1 cellular context compared by ENCODE assay signal in genomic region chr1:92784639-92785500, GRCh38.
A peak's percentile ranks its signal among the peaks of the same experiment; 100 is the strongest.
TF ChIP-seq lines count a peak whose summit lies in the region.

Gene EVI5 (minus strand): TSS chr1:92785108. CDS start chr1:92736546, 48,562 bp downstream.

TF ChIP-seq in HepG2, 621 proteins besides CTCF, POLR2A, EP300 and RAD21 (continued from another document and continues in another):
- no peak for TF ChIP-seq USF2 (IDR thresholded peaks at IDR 0.05; ENCODE audit: low read depth, low read length)
- TF ChIP-seq USF2 (CRISPR knock-in tag; IDR thresholded peaks at IDR 0.05; ENCODE audit: borderline replicate concordance), result peak; percentile 67; the same call in 1 of the 2 replicates
- TF ChIP-seq MTF1 (CRISPR knock-in tag; IDR thresholded peaks at IDR 0.05), result peak; percentile 97
- TF ChIP-seq FOXA3 (CRISPR knock-in tag; IDR thresholded peaks at IDR 0.05), result no peak; the same call in none of the 2 replicates
- TF ChIP-seq ZBTB49 (CRISPR knock-in tag; IDR thresholded peaks at IDR 0.05; ENCODE audit: borderline replicate concordance), result peak; percentile 95
- TF ChIP-seq SMYD3 (CRISPR knock-in tag; IDR thresholded peaks at IDR 0.05), result peak; percentile 98
- peak; percentile 86; the same call in 1 of the 2 replicates for TF ChIP-seq ZNF350 (CRISPR knock-in tag; IDR thresholded peaks at IDR 0.05; ENCODE audit: borderline replicate concordance, low read depth)
- peak; percentile 46; the same call in 1 of the 2 replicates for TF ChIP-seq STAT6 (CRISPR knock-in tag; IDR thresholded peaks at IDR 0.05; ENCODE audit: borderline replicate concordance)
- peak; percentile 71 to 90; a peak in 3 of 4 replicates for TF ChIP-seq HMGXB4 (CRISPR knock-in tag; IDR thresholded peaks at IDR 0.05; ENCODE audit: borderline replicate concordance in 1 of 2, low read depth in 1 of 2)
- TF ChIP-seq REPIN1 (CRISPR knock-in tag; IDR thresholded peaks at IDR 0.05; ENCODE audit: borderline replicate concordance, low read depth), result peak; percentile 83; the same call in 1 of the 2 replicates
- TF ChIP-seq ZNF773 (CRISPR knock-in tag; IDR thresholded peaks at IDR 0.05; ENCODE audit: borderline replicate concordance), result peak; percentile 99
- peak; percentile 86 for TF ChIP-seq MYNN (CRISPR knock-in tag; IDR thresholded peaks at IDR 0.05; ENCODE audit: low read depth)
- peak; percentile 97 for TF ChIP-seq ZNF501 (CRISPR knock-in tag; IDR thresholded peaks at IDR 0.05)
- no peak for TF ChIP-seq ZBTB1 (CRISPR knock-in tag; IDR thresholded peaks at IDR 0.05; ENCODE audit: borderline replicate concordance)
- TF ChIP-seq RNF219 (CRISPR knock-in tag; IDR thresholded peaks at IDR 0.05), result peak; percentile 96
- peak; percentile 95; the same call in 1 of the 2 replicates for TF ChIP-seq PRDM4 (CRISPR knock-in tag; IDR thresholded peaks at IDR 0.05; ENCODE audit: borderline replicate concordance)
- TF ChIP-seq ZFX (CRISPR knock-in tag; IDR thresholded peaks at IDR 0.05; ENCODE audit: low read depth), result peak; percentile 93
- TF ChIP-seq ZNF564 (CRISPR knock-in tag; IDR thresholded peaks at IDR 0.05), result peak; percentile 96
- TF ChIP-seq HDAC2 (CRISPR knock-in tag; IDR thresholded peaks at IDR 0.05), result peak; percentile 66
- TF ChIP-seq LRRFIP1 (CRISPR knock-in tag; conservative IDR thresholded peaks at IDR 0.05), result no peak
- no peak for TF ChIP-seq CEBPB (IDR thresholded peaks at IDR 0.05; ENCODE audit: borderline replicate concordance, low read depth, low read length)
- TF ChIP-seq ZNF670 (CRISPR knock-in tag; IDR thresholded peaks at IDR 0.05; ENCODE audit: borderline replicate concordance), result peak; percentile 96; the same call in 1 of the 2 replicates
- TF ChIP-seq ZNF446 (CRISPR knock-in tag; IDR thresholded peaks at IDR 0.05), result peak; percentile 94; the same call in 1 of the 2 replicates
- peak; percentile 98; the same call in 1 of the 2 replicates for TF ChIP-seq FLYWCH1 (CRISPR knock-in tag; IDR thresholded peaks at IDR 0.05)
- peak; percentile 71 for TF ChIP-seq ZNF3 (CRISPR knock-in tag; IDR thresholded peaks at IDR 0.05)
- TF ChIP-seq ZNF850 (CRISPR knock-in tag; conservative IDR thresholded peaks at IDR 0.05), result no peak
- TF ChIP-seq ZIK1 (CRISPR knock-in tag; IDR thresholded peaks at IDR 0.05; ENCODE audit: borderline replicate concordance, low read depth), result peak; percentile 97; the same call in 1 of the 2 replicates
- TF ChIP-seq ZNF24 (IDR thresholded peaks at IDR 0.05), result no peak
- no peak for TF ChIP-seq SRF (IDR thresholded peaks at IDR 0.05; ENCODE audit: low read depth, low read length)
- TF ChIP-seq ZNF567 (CRISPR knock-in tag; IDR thresholded peaks at IDR 0.05; ENCODE audit: borderline replicate concordance), result peak; percentile 95
- peak; percentile 58; the same call in 1 of the 2 replicates for TF ChIP-seq AHDC1 (CRISPR knock-in tag; IDR thresholded peaks at IDR 0.05; ENCODE audit: borderline replicate concordance)
- TF ChIP-seq ZNF460 (CRISPR knock-in tag; IDR thresholded peaks at IDR 0.05; ENCODE audit: borderline replicate concordance), result peak; percentile 58; the same call in 1 of the 2 replicates
- TF ChIP-seq NONO (IDR thresholded peaks at IDR 0.05), result no peak
- TF ChIP-seq NONO (CRISPR knock-in tag; conservative IDR thresholded peaks at IDR 0.05), result no peak
